In the genomic region with DNA sequence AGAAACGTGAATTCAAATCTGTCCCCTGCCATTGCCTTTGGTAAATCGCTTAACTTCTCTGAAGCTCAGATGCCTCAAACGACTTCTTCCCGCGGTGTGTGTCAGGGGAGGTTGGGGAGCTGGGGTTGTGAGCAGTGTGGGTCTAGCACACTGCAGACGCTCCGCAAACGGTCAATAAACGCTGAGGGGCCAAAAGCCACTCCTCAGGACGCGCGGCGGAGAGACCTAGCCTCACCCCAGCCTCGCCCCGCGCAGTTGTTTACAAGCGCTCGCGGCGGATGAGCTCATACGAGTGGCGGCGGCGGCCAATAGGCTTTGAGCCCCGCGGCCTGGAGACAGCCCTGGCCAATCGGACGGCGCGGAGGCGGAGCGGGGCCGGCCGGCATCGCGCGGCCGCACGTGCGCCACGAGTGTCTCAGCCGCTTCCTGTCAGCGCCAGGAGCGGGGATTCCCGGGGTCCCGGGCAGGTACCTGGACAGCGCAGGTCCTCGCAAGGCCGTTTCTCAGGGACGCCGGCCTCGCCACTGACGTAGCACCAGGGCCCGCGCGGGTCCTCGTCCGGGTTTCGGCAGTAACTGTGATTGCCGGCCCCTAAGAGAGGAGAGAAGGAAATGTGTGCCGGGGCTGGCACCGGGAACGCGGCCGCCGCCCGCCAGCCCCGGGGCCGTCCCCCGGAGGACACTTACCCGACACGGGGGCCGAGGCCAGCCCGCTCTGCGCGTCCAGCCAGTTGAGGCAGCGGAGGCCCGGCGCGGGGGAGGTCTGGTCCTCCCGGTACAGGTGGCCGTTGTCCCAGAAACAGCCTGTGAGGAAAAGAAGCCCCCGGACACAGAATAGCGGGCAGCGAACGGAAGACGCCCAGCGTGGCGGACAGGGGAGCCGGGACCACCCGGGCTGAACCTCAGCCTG, we compare ENCODE assay signal across 8 cellular contexts. TPM values are rescaled to one million over a fixed set of nuclear protein-coding genes. Genes with fewer than 3 reads are reported as not detected.
DNase-seq lines count a peak whose midpoint lies in the region; ATAC-seq lines count a peak whose summit lies in the region.

No MANE protein-coding gene starts in this region.

- peak overlapping the region; percentile 98 for H3K27ac ChIP-seq in CD8-positive, alpha-beta memory T cell (ENCODE audit: low read depth, low read length)

- POLR2A ChIA-PET in CD8-positive, alpha-beta memory T cell (lab: Charles Lee) = interaction anchor here (0.5 to 7.4 kb wide), 25 partner anchors 9 to 1714 kb away, joined by 3 to 146 read pairs (median 5); partner anchors contain the start of genes LIMK2, MORC2, PATZ1 and RNF185

- peaks cover 26% of the 10 kb centered on the region for H3K36me3 ChIP-seq in CD8-positive, alpha-beta memory T cell (ENCODE audit: insufficient read depth, low read length)

- H3K27me3 Mint-ChIP-seq in CD8-positive, alpha-beta memory T cell = peaks cover 0 to 15% of the 10 kb centered on the region in 2 donors
- no peaks in the 10 kb centered on the region for H3K27me3 Mint-ChIP-seq in activated CD8-positive, alpha-beta memory T cell treated with anti-CD3 and anti-CD28 coated beads, Interleukin-2, amount 10 ng/mL, durations not matched to agents 7 days and 5 days
- no peaks in the 10 kb centered on the region for H3K27me3 Mint-ChIP-seq in effector memory CD8-positive, alpha-beta T cell

- ATAC-seq in GM19467 (IDR thresholded peaks at IDR 0.05; ENCODE audit: unreplicated experiment) = peak; percentile 91
- peak; percentile 89 for ATAC-seq in activated CD8-positive, alpha-beta memory T cell treated with anti-CD3 and anti-CD28 coated beads, Interleukin-2, amount 10 ng/mL, durations not matched to agents 7 days and 5 days
- ATAC-seq in effector memory CD8-positive, alpha-beta T cell (replicated peaks) = peak; percentile 77

- H3K4me1 ChIP-seq in CD8-positive, alpha-beta memory T cell (ENCODE audit: insufficient read depth, low read length) = peaks cover 59% of the 10 kb centered on the region

- peaks cover 20 to 62% (median 20%) of the 10 kb centered on the region in 3 donors for H3K36me3 Mint-ChIP-seq in CD8-positive, alpha-beta memory T cell
- peaks cover 1% of the 10 kb centered on the region for H3K36me3 Mint-ChIP-seq in activated CD8-positive, alpha-beta memory T cell treated with anti-CD3 and anti-CD28 coated beads, Interleukin-2, amount 10 ng/mL, durations not matched to agents 7 days and 5 days
- H3K36me3 Mint-ChIP-seq in effector memory CD8-positive, alpha-beta T cell (ENCODE audit: insufficient read depth) = peaks cover 77% of the 10 kb centered on the region

- no peaks in the 10 kb centered on the region for H3K27me3 ChIP-seq in CD8-positive, alpha-beta memory T cell (ENCODE audit: insufficient read depth, low read length, poor library complexity, severe bottlenecking)

- H3K4me3 ChIP-seq in CD8-positive, alpha-beta memory T cell (ENCODE audit: low read length) = peak overlapping the region; percentile 93

- H3K4me1 Mint-ChIP-seq in CD8-positive, alpha-beta memory T cell = peaks cover 62 to 78% (median 72%) of the 10 kb centered on the region in 3 donors
- peaks cover 75% of the 10 kb centered on the region for H3K4me1 Mint-ChIP-seq in activated CD8-positive, alpha-beta memory T cell treated with anti-CD3 and anti-CD28 coated beads, Interleukin-2, amount 10 ng/mL, durations not matched to agents 7 days and 5 days
- H3K4me1 Mint-ChIP-seq in effector memory CD8-positive, alpha-beta T cell (ENCODE audit: low read depth in 2 of 2) = peaks cover 54 to 55% of the 10 kb centered on the region in 2 donors

- no peaks in the 10 kb centered on the region for H3K9me3 ChIP-seq in CD8-positive, alpha-beta memory T cell (ENCODE audit: low read length)

- no peaks in the 10 kb centered on the region for H3K9me3 Mint-ChIP-seq in CD8-positive, alpha-beta memory T cell
- no peaks in the 10 kb centered on the region for H3K9me3 Mint-ChIP-seq in activated CD8-positive, alpha-beta memory T cell treated with anti-CD3 and anti-CD28 coated beads, Interleukin-2, amount 10 ng/mL, durations not matched to agents 7 days and 5 days (ENCODE audit: low read depth)
- no peaks in the 10 kb centered on the region for H3K9me3 Mint-ChIP-seq in effector memory CD8-positive, alpha-beta T cell

- DNase-seq in CD8-positive, alpha-beta memory T cell = peak; percentile 93 to 98 (median 97)
- DNase-seq in HS-27A (ENCODE audit: low read depth) (peak; percentile 36), NOMO-1 (lab: John Stamatoyannopoulos, UW; ENCODE audit: unreplicated experiment in 2 of 2) (peak; percentile 90 to 96), mesenteric fat pad (ENCODE audit: low spot score) (peak; percentile 99)
- DNase-seq in activated CD8-positive, alpha-beta memory T cell treated with anti-CD3 and anti-CD28 coated beads, Interleukin-2, amount 10 ng/mL, durations not matched to agents 7 days and 5 days = peak; percentile 97
- DNase-seq in effector memory CD8-positive, alpha-beta T cell = peak; percentile 93 to 95 (median 95)
- DNase-seq in stimulated activated CD8-positive, alpha-beta memory T cell treated with anti-CD3 and anti-CD28 coated beads, Interleukin-15, amount 100 ng/mL, for 24 hours (ENCODE audit: low read depth) = peak; percentile 84

- peak overlapping the region; percentile 98 to 100 (median 99) for H3K4me3 Mint-ChIP-seq in CD8-positive, alpha-beta memory T cell
- peak overlapping the region; percentile 97 for H3K4me3 Mint-ChIP-seq in activated CD8-positive, alpha-beta memory T cell treated with anti-CD3 and anti-CD28 coated beads, Interleukin-2, amount 10 ng/mL, durations not matched to agents 7 days and 5 days
- H3K4me3 Mint-ChIP-seq in effector memory CD8-positive, alpha-beta T cell = peak overlapping the region; percentile 93 to 96

- H3K27ac Mint-ChIP-seq in CD8-positive, alpha-beta memory T cell = peak overlapping the region; percentile 98 to 100 (median 100)
- peak overlapping the region; percentile 99 for H3K27ac Mint-ChIP-seq in activated CD8-positive, alpha-beta memory T cell treated with anti-CD3 and anti-CD28 coated beads, Interleukin-2, amount 10 ng/mL, durations not matched to agents 7 days and 5 days
- peak overlapping the region; percentile 99 to 100 for H3K27ac Mint-ChIP-seq in effector memory CD8-positive, alpha-beta T cell

- CTCF ChIA-PET in CD8-positive, alpha-beta memory T cell (lab: Charles Lee) = interaction anchor here (0.9 to 6.7 kb wide), 19 partner anchors 10 to 340 kb away, joined by 3 to 55 read pairs (median 3); partner anchors contain the start of genes LIMK2, MORC2, PATZ1 and SELENOM
- CTCF ChIA-PET in activated CD8-positive, alpha-beta memory T cell treated with anti-CD3 and anti-CD28 coated beads, Interleukin-2, amount 10 ng/mL, durations not matched to agents 7 days and 5 days (lab: Charles Lee) = interaction anchor here (0.7 to 7.2 kb wide), 10 partner anchors 11 to 322 kb away, joined by 3 to 51 read pairs (median 6); partner anchors contain the start of genes LIMK2, PATZ1, SELENOM and TUG1

RNA-seq across cellular contexts. Expression of gene PIK3IP1, which starts 1.5 kb away (rescaled TPM):
- total RNA-seq in CD8-positive, alpha-beta memory T cell = 10 to 100 TPM; 32.2 to 35.3 TPM
- polyA plus RNA-seq in CD8-positive, alpha-beta memory T cell = 350 TPM
- 10 to 100 TPM; 11.0 to 15.7 TPM for total RNA-seq in activated CD8-positive, alpha-beta memory T cell treated with anti-CD3 and anti-CD28 coated beads, Interleukin-2, amount 10 ng/mL, durations not matched to agents 7 days and 5 days
- total RNA-seq in mesenteric fat pad = 19.8 TPM

RNA-seq across cellular contexts. Expression of gene PATZ1, which starts 55.4 kb away (rescaled TPM):
- 10 to 100 TPM; 32.4 to 35.6 TPM for total RNA-seq in CD8-positive, alpha-beta memory T cell
- 18.1 TPM for polyA plus RNA-seq in CD8-positive, alpha-beta memory T cell
- 10 to 100 TPM; 27.4 to 28.2 TPM for total RNA-seq in activated CD8-positive, alpha-beta memory T cell treated with anti-CD3 and anti-CD28 coated beads, Interleukin-2, amount 10 ng/mL, durations not matched to agents 7 days and 5 days
- 13.3 TPM for total RNA-seq in mesenteric fat pad

Comparison
In these comparisons a context has a peak if more than half of its experiments do, and no peak if none do; other contexts are left out.
1. Peak in every context shown above with its lines: DNase-seq, ATAC-seq, H3K4me3 ChIP-seq and H3K27ac ChIP-seq.
2. DNase-seq: peak in every context shown above with its lines; median percentile 99 in mesenteric fat pad; 97 in CD8-positive, alpha-beta memory T cell; 97 in activated CD8-positive, alpha-beta memory T cell treated with anti-CD3 and anti-CD28 coated beads, Interleukin-2, amount 10 ng/mL, durations not matched to agents 7 days and 5 days; 95 in effector memory CD8-positive, alpha-beta T cell; 93 in NOMO-1; 84 in stimulated activated CD8-positive, alpha-beta memory T cell treated with anti-CD3 and anti-CD28 coated beads, Interleukin-15, amount 100 ng/mL, for 24 hours; 36 in HS-27A.